ENCODE assay signal across 9 cellular contexts in genomic region chr2:218405365-218406208, GRCh38. TPM values are rescaled to one million over a fixed set of nuclear protein-coding genes. Genes with fewer than 3 reads are reported as not detected.
DNase-seq lines count a peak whose midpoint lies in the region; ATAC-seq and TF ChIP-seq lines count a peak whose summit lies in the region.
"Had no signal": no experiment of that assay in that cellular context is flagged by ENCODE, and none has a peak within 500 bp of the region (broad histone marks: within the 10 kb centered on the region; RNA-seq: fewer than 3 reads in every experiment).

No MANE protein-coding gene starts in this region.

- TF ChIP-seq POLR2A in gastroesophageal sphincter (IDR thresholded peaks at IDR 0.05) = no peak

- ATAC-seq in GM18520 (IDR thresholded peaks at IDR 0.05; ENCODE audit: unreplicated experiment) (peak; percentile 5), HG02938 (IDR thresholded peaks at IDR 0.05; ENCODE audit: unreplicated experiment) (peak; percentile 19), gastroesophageal sphincter (no peak), HG02852 (IDR thresholded peaks at IDR 0.05; ENCODE audit: unreplicated experiment) (no peak), HG02981 (IDR thresholded peaks at IDR 0.05; ENCODE audit: unreplicated experiment) (no peak)

- no peaks in the 10 kb centered on the region for H3K9me3 ChIP-seq in WERI-Rb-1 (ENCODE audit: severe bottlenecking)
- H3K9me3 ChIP-seq in gastroesophageal sphincter = no peaks in the 10 kb centered on the region

- no peak for TF ChIP-seq CTCF in WERI-Rb-1 (IDR thresholded peaks at IDR 0.05; ENCODE audit: low read depth, low read length)
- no peak for TF ChIP-seq CTCF in gastroesophageal sphincter (IDR thresholded peaks at IDR 0.05)
- no peak for TF ChIP-seq CTCF in retinal pigment epithelial cell (conservative IDR thresholded peaks at IDR 0.05; ENCODE audit: low read depth, low read length)

- peak overlapping the region; percentile 59 for H3K27ac ChIP-seq in WERI-Rb-1
- H3K27ac ChIP-seq in gastroesophageal sphincter = peak overlapping the region; percentile 68 to 95 (median 88)

- peak; percentile 38 for DNase-seq in WERI-Rb-1
- DNase-seq in retinal pigment epithelial cell (ENCODE audit: low read depth) = no peak
- no peak for DNase-seq in NCI-H2171 treated with DMSO at 0.1 percent for 48 hours (lab: John Stamatoyannopoulos, UW)

- WGBS in gastroesophageal sphincter (ENCODE audit: low coverage in 1 of 2), 2 donors = 5 to 25% methylated on average over 3 to 4 of the region's 21 CpGs

- TF ChIP-seq EP300 in gastroesophageal sphincter (IDR thresholded peaks at IDR 0.05) = no peak

- H3K4me1 ChIP-seq in gastroesophageal sphincter = peaks cover 5 to 71% (median 45%) of the 10 kb centered on the region in 3 donors

- H3K4me3 ChIP-seq in WERI-Rb-1 (ENCODE audit: low read depth, low read length) (peak overlapping the region; percentile 46), gastroesophageal sphincter (peak overlapping the region; percentile 8 to 54), retinal pigment epithelial cell (ENCODE audit: low read length) (peak overlapping the region; percentile 47)

- H3K27me3 ChIP-seq in WERI-Rb-1 (ENCODE audit: insufficient read depth, low read depth, severe bottlenecking) = no peaks in the 10 kb centered on the region
- no peaks in the 10 kb centered on the region for H3K27me3 ChIP-seq in gastroesophageal sphincter

- H3K36me3 ChIP-seq in WERI-Rb-1 (peaks cover 31% of the 10 kb centered on the region), gastroesophageal sphincter (peaks cover 0 to 45% of the 10 kb centered on the region in 2 donors)

RNA-seq across cellular contexts. Expression of gene CTDSP1, which starts 5.9 kb away (rescaled TPM):
- 100 to 1,000 TPM; 121 to 159 (median 136) TPM for total RNA-seq in gastroesophageal sphincter

RNA-seq across cellular contexts. Expression of gene VIL1, which starts 13.3 kb away (rescaled TPM):
- total RNA-seq in gastroesophageal sphincter = not detected
- total RNA-seq: activated CD8-positive, alpha-beta memory T cell treated with anti-CD3 and anti-CD28 coated beads for 36 hours had no signal

RNA-seq across cellular contexts. Expression of gene SLC11A1, which starts 23.5 kb away (rescaled TPM):
- 10 to 100 TPM in 2 of 4 donors, 1 to 10 TPM in 2; 5.9 to 23.0 (median 9.5) TPM for total RNA-seq in gastroesophageal sphincter

RNA-seq across cellular contexts. Expression of gene CATIP, which starts 48.9 kb away (rescaled TPM):
- not detected for total RNA-seq in gastroesophageal sphincter
- total RNA-seq: activated CD8-positive, alpha-beta memory T cell treated with anti-CD3 and anti-CD28 coated beads for 36 hours had no signal

Comparison
In these comparisons a context has a peak if more than half of its experiments do, and no peak if none do; other contexts are left out.
1. ATAC-seq: peak in GM18520 (single experiment) and HG02938 (single experiment); none in gastroesophageal sphincter (single experiment), HG02852 (single experiment) and HG02981 (single experiment).
2. Peak in every context shown above with its lines, with median percentiles within 50 percentile points of each other: H3K4me3 ChIP-seq.